Comparison of ENCODE assay signal across 8 cellular contexts in the genomic region with DNA sequence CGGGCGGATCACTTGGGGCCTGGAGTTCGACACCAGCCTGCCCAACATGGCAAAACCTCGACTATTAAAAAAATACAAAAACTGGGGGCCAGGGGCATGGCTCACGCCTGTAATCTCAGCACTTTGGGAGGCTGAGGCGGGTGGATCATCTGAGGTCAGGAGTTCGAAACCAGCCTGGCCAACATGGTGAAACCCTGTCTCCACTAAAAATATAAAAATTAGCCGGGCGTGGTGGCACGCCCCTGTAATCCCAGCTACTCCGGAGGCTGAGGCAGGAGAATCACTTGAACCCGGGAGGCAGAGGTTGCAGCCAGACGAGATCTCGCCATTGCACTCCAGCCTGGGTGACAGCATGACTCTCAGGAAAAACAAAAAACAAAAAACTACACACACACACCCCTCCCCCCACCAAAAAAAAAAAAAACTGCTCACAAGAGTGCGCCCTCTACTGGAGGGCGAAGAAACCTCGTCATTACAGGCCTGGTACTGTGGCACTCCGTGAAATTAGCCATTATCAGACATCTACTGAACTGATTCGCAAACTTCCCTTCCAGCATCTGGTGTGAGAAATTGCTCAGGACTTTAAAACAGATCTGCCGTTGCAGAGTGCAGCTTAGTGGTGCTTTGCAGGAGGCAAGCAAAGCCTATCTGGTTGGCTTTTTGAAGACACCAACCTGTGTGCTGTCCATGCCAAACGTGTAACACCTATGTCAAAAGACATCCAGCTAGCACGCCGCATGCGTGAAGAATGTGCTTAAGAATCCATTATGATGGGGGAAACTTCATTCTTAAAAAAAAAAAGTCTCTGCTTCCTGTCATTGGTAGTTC. TPM values are rescaled to one million over a fixed set of nuclear protein-coding genes. Genes with fewer than 3 reads are reported as not detected.
A peak's percentile ranks its signal among the peaks of the same experiment; 100 is the strongest.
DNase-seq lines count a peak whose midpoint lies in the region; ATAC-seq, FAIRE-seq and TF ChIP-seq lines count a peak whose summit lies in the region.

No MANE protein-coding gene starts in this region.

- H3K4me3 Mint-ChIP-seq in activated naive CD4-positive, alpha-beta T cell treated with anti-CD3 and anti-CD28 coated beads, Interleukin-2, amount 10 ng/mL, durations not matched to agents 7 days and 5 days, result no peak overlapping the region
- H3K4me3 Mint-ChIP-seq in progenitor cell of endocrine pancreas (ENCODE audit: low read depth), result no peak overlapping the region

- peaks cover 21% of the 10 kb centered on the region for H3K36me3 Mint-ChIP-seq in activated naive CD4-positive, alpha-beta T cell treated with anti-CD3 and anti-CD28 coated beads, Interleukin-2, amount 10 ng/mL, durations not matched to agents 7 days and 5 days
- H3K36me3 Mint-ChIP-seq in progenitor cell of endocrine pancreas (ENCODE audit: insufficient read depth), result peaks cover 1% of the 10 kb centered on the region

- H3K27me3 Mint-ChIP-seq in activated naive CD4-positive, alpha-beta T cell treated with anti-CD3 and anti-CD28 coated beads, Interleukin-2, amount 10 ng/mL, durations not matched to agents 7 days and 5 days, result peaks cover 5% of the 10 kb centered on the region
- H3K27me3 Mint-ChIP-seq in progenitor cell of endocrine pancreas, result peaks cover 14% of the 10 kb centered on the region

- H3K27ac Mint-ChIP-seq in activated naive CD4-positive, alpha-beta T cell treated with anti-CD3 and anti-CD28 coated beads, Interleukin-2, amount 10 ng/mL, durations not matched to agents 7 days and 5 days, result peak overlapping the region; percentile 79
- H3K27ac Mint-ChIP-seq in progenitor cell of endocrine pancreas, result no peak overlapping the region

- peak; percentile 13 for FAIRE-seq in G401.6 (lab: Jason Lieb, UNC)

- CTCF ChIA-PET in activated naive CD4-positive, alpha-beta T cell treated with anti-CD3 and anti-CD28 coated beads, Interleukin-2, amount 10 ng/mL, durations not matched to agents 7 days and 5 days (lab: Charles Lee), result interaction anchor here (0.6 to 2.7 kb wide), 10 partner anchors 9 to 1463 kb away, joined by 3 to 13 read pairs (median 4); a partner anchor contains a TSS

- in situ Hi-C loops in SK-MEL-5 (cut with HindIII; ENCODE audit: low pct_unique_long_range_greater_than_20kb, low sequenced_read_pairs), result no loop called here

- ATAC-seq in GM21423 (IDR thresholded peaks at IDR 0.05; ENCODE audit: unreplicated experiment) (no peak), GM18520 (IDR thresholded peaks at IDR 0.05; ENCODE audit: unreplicated experiment) (no peak)

- H3K4me1 Mint-ChIP-seq in activated naive CD4-positive, alpha-beta T cell treated with anti-CD3 and anti-CD28 coated beads, Interleukin-2, amount 10 ng/mL, durations not matched to agents 7 days and 5 days, result peaks cover 27% of the 10 kb centered on the region
- H3K4me1 Mint-ChIP-seq in progenitor cell of endocrine pancreas (ENCODE audit: low read depth), result peaks cover 5% of the 10 kb centered on the region

- TF ChIP-seq CTCF in progenitor cell of endocrine pancreas (IDR thresholded peaks at IDR 0.05; ENCODE audit: unreplicated experiment), result peak; percentile 83

- peak; percentile 64 for DNase-seq in LHCN-M2 (ENCODE audit: low read depth)
- peak; percentile 80 for DNase-seq in SK-MEL-5 (ENCODE audit: low read depth, low spot score)
- peak; percentile 65 for DNase-seq in activated naive CD4-positive, alpha-beta T cell treated with anti-CD3 and anti-CD28 coated beads, Interleukin-2, amount 10 ng/mL, durations not matched to agents 7 days and 5 days
- DNase-seq in globus pallidus (ENCODE audit: low spot score), result peak; percentile 72
- no peak for DNase-seq in progenitor cell of endocrine pancreas (ENCODE audit: low spot score, unreplicated experiment)

- H3K9me3 Mint-ChIP-seq in activated naive CD4-positive, alpha-beta T cell treated with anti-CD3 and anti-CD28 coated beads, Interleukin-2, amount 10 ng/mL, durations not matched to agents 7 days and 5 days, result no peaks in the 10 kb centered on the region
- H3K9me3 Mint-ChIP-seq in progenitor cell of endocrine pancreas (ENCODE audit: low read depth), result no peaks in the 10 kb centered on the region

RNA-seq across cellular contexts. Expression of a gene that starts 7.7 kb away (rescaled TPM):
- total RNA-seq in LHCN-M2 (2014; rRNA removed) (2.9 and 5.0 TPM in 2 replicates), progenitor cell of endocrine pancreas (8.4 and 8.9 TPM in 2 replicates)
- 3.2 TPM for polyA plus RNA-seq in LHCN-M2 (2012)
- 3.6 and 3.9 TPM in 2 replicates for total RNA-seq in SK-MEL-5 (2014; rRNA removed; shearing (Covaris generic))
- polyA plus RNA-seq in SK-MEL-5 (2015; cell fraction: cytosol; rRNA removed), result 1.8 and 5.1 TPM in 2 replicates
- polyA plus RNA-seq in SK-MEL-5 (2015; cell fraction: nucleus; rRNA removed), result 40.4 and 64.7 TPM in 2 replicates

RNA-seq across cellular contexts. Expression of a gene that starts 9.0 kb away (rescaled TPM):
- total RNA-seq in LHCN-M2 (2014; rRNA removed), result 5.7 and 7.1 TPM in 2 replicates
- polyA plus RNA-seq in LHCN-M2 (2012), result 6.1 TPM
- total RNA-seq in SK-MEL-5 (2014; rRNA removed; shearing (Covaris generic)), result 12.8 TPM in 2 replicates
- 8.8 and 9.3 TPM in 2 replicates for polyA plus RNA-seq in SK-MEL-5 (2015; cell fraction: cytosol; rRNA removed)
- polyA plus RNA-seq in SK-MEL-5 (2015; cell fraction: nucleus; rRNA removed), result 4.4 and 7.8 TPM in 2 replicates
- total RNA-seq in progenitor cell of endocrine pancreas, result 21.1 and 22.5 TPM in 2 replicates

RNA-seq across cellular contexts. Expression of a gene that starts 11.7 kb away (rescaled TPM):
- 17.3 and 20.4 TPM in 2 replicates for total RNA-seq in LHCN-M2 (2014; rRNA removed)
- polyA plus RNA-seq in LHCN-M2 (2012), result 25.3 TPM
- 19.1 and 20.9 TPM in 2 replicates for total RNA-seq in SK-MEL-5 (2014; rRNA removed; shearing (Covaris generic))
- polyA plus RNA-seq in SK-MEL-5 (2015; cell fraction: cytosol; rRNA removed), result 54.4 and 61.3 TPM in 2 replicates
- polyA plus RNA-seq in SK-MEL-5 (2015; cell fraction: nucleus; rRNA removed), result 63.6 and 82.9 TPM in 2 replicates
- total RNA-seq in progenitor cell of endocrine pancreas, result 23.7 and 24.3 TPM in 2 replicates

RNA-seq across cellular contexts. Expression of a gene that starts 26.3 kb away (rescaled TPM):
- total RNA-seq in LHCN-M2 (2014; rRNA removed) (86.7 and 92.7 TPM in 2 replicates), progenitor cell of endocrine pancreas (318 and 338 TPM in 2 replicates)
- 118 TPM for polyA plus RNA-seq in LHCN-M2 (2012)
- 45.9 and 50.8 TPM in 2 replicates for total RNA-seq in SK-MEL-5 (2014; rRNA removed; shearing (Covaris generic))
- polyA plus RNA-seq in SK-MEL-5 (2015; cell fraction: cytosol; rRNA removed), result 68.4 and 71.6 TPM in 2 replicates
- 330 and 366 TPM in 2 replicates for polyA plus RNA-seq in SK-MEL-5 (2015; cell fraction: nucleus; rRNA removed)

RNA-seq across cellular contexts. Expression of a gene that starts 57.2 kb away (rescaled TPM):
- total RNA-seq in LHCN-M2 (2014; rRNA removed), result not detected in 2 replicates
- polyA plus RNA-seq in LHCN-M2 (2012), result not detected
- not detected in 2 replicates for total RNA-seq in SK-MEL-5 (2014; rRNA removed; shearing (Covaris generic))
- not detected in 2 replicates for polyA plus RNA-seq in SK-MEL-5 (2015; cell fraction: cytosol; rRNA removed)
- polyA plus RNA-seq in SK-MEL-5 (2015; cell fraction: nucleus; rRNA removed), result not detected in 2 replicates
- not detected in 2 replicates for total RNA-seq in progenitor cell of endocrine pancreas
